In the genomic region with DNA sequence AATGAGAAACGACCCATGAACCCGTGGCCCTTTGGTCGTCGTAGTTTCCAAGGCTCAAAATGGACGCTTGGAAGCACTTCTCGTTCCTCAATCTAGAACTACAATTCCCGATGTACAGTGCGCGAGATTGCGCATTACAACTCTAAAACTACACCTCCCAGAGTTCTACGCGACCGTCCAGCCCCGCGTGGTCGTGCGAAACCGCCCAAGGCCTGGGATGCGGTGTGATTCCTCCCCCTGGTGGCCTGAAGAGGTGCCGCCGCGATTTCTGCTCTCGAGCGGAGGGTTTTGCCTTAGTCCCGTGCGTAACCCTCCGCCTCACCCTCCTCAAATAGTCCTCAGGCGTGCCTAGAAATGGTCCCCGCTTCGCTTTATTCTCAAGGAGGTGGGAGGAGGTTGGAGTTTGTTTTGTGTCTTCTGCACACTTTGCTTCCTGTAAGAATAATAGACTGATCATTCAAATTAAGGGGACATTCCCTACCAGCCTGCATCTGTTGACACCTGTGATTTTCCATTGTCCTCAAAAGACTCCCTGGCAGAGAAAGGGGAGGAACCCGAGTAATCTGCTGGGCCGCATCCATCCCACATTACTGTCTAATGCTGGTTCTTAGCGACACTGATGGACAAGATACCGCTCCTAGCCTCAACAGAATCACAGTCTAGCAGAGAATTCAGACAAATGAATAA, we compare ENCODE assay signal across 8 cellular contexts. TPM values are rescaled to one million over a fixed set of nuclear protein-coding genes. Genes with fewer than 3 reads are reported as not detected.
A peak's percentile ranks its signal among the peaks of the same experiment; 100 is the strongest.
DNase-seq lines count a peak whose midpoint lies in the region; ATAC-seq and TF ChIP-seq lines count a peak whose summit lies in the region.

No MANE protein-coding gene starts in this region.

- H3K27me3 Mint-ChIP-seq in activated CD4-positive, alpha-beta T cell treated with anti-CD3 and anti-CD28 coated beads, Interleukin-2, amount 10 ng/mL, durations not matched to agents 7 days and 5 days: peaks cover 2% of the 10 kb centered on the region
- H3K27me3 Mint-ChIP-seq in dendritic cell treated with granulocyte-macrophage colony-stimulating factor and Interleukin-4, amounts not matched to agents 40 ng/mL and 50 ng/mL, for 4 days: no peaks in the 10 kb centered on the region

- CTCF ChIA-PET in activated CD4-positive, alpha-beta T cell treated with anti-CD3 and anti-CD28 coated beads, Interleukin-2, amount 10 ng/mL, durations not matched to agents 7 days and 5 days (lab: Charles Lee): interaction anchor here (0.6 to 7.7 kb wide), 31 partner anchors 9 to 429 kb away, joined by 3 to 154 read pairs (median 4); partner anchors contain the start of genes MTFR1L and STMN1

- H3K9me3 ChIP-seq in BLaER1 (no peaks in the 10 kb centered on the region), left lung (no peaks in the 10 kb centered on the region)

- H3K36me3 Mint-ChIP-seq in activated CD4-positive, alpha-beta T cell treated with anti-CD3 and anti-CD28 coated beads, Interleukin-2, amount 10 ng/mL, durations not matched to agents 7 days and 5 days (ENCODE audit: low read depth): no peaks in the 10 kb centered on the region
- peaks cover 22% of the 10 kb centered on the region for H3K36me3 Mint-ChIP-seq in dendritic cell treated with granulocyte-macrophage colony-stimulating factor and Interleukin-4, amounts not matched to agents 40 ng/mL and 50 ng/mL, for 4 days (ENCODE audit: low read depth)

- peaks cover 24% of the 10 kb centered on the region for H3K4me1 Mint-ChIP-seq in activated CD4-positive, alpha-beta T cell treated with anti-CD3 and anti-CD28 coated beads, Interleukin-2, amount 10 ng/mL, durations not matched to agents 7 days and 5 days
- peaks cover 39% of the 10 kb centered on the region for H3K4me1 Mint-ChIP-seq in dendritic cell treated with granulocyte-macrophage colony-stimulating factor and Interleukin-4, amounts not matched to agents 40 ng/mL and 50 ng/mL, for 4 days (ENCODE audit: low read depth)

- H3K27ac ChIP-seq in BLaER1 (peak overlapping the region; percentile 93), left lung (peak overlapping the region; percentile 84 to 94)

- H3K9me3 Mint-ChIP-seq in activated CD4-positive, alpha-beta T cell treated with anti-CD3 and anti-CD28 coated beads, Interleukin-2, amount 10 ng/mL, durations not matched to agents 7 days and 5 days: no peaks in the 10 kb centered on the region
- H3K9me3 Mint-ChIP-seq in dendritic cell treated with granulocyte-macrophage colony-stimulating factor and Interleukin-4, amounts not matched to agents 40 ng/mL and 50 ng/mL, for 4 days: no peaks in the 10 kb centered on the region

- H3K9ac ChIP-seq in BLaER1: peak overlapping the region; percentile 87

- peak overlapping the region; percentile 96 for H3K27ac Mint-ChIP-seq in activated CD4-positive, alpha-beta T cell treated with anti-CD3 and anti-CD28 coated beads, Interleukin-2, amount 10 ng/mL, durations not matched to agents 7 days and 5 days
- H3K27ac Mint-ChIP-seq in dendritic cell treated with granulocyte-macrophage colony-stimulating factor and Interleukin-4, amounts not matched to agents 40 ng/mL and 50 ng/mL, for 4 days: peak overlapping the region; percentile 97

- peak overlapping the region; percentile 94 for H3K4me3 Mint-ChIP-seq in activated CD4-positive, alpha-beta T cell treated with anti-CD3 and anti-CD28 coated beads, Interleukin-2, amount 10 ng/mL, durations not matched to agents 7 days and 5 days
- peak overlapping the region; percentile 97 for H3K4me3 Mint-ChIP-seq in dendritic cell treated with granulocyte-macrophage colony-stimulating factor and Interleukin-4, amounts not matched to agents 40 ng/mL and 50 ng/mL, for 4 days

- intact Hi-C loops in dendritic cell treated with granulocyte-macrophage colony-stimulating factor and Interleukin-4, amounts not matched to agents 40 ng/mL and 50 ng/mL, for 4 days (cut with micrococcal nuclease): loop anchor here (1.0 to 5.0 kb wide), 3 partner anchors 93 to 176 kb away; no protein-coding TSS in a partner anchor
- intact Hi-C loops in left lung (cut with DNase I): loop anchor here in 1 of 2 donors (5.0 kb wide), 1 partner anchor 101 kb away; no protein-coding TSS in a partner anchor

- ATAC-seq in GM19324 (IDR thresholded peaks at IDR 0.05; ENCODE audit: low FRiP score, unreplicated experiment) (peak; percentile 95), HG03469 (IDR thresholded peaks at IDR 0.05; ENCODE audit: unreplicated experiment) (peak; percentile 88), left lung (peak; percentile 99)

- POLR2A ChIA-PET in activated CD4-positive, alpha-beta T cell treated with anti-CD3 and anti-CD28 coated beads, Interleukin-2, amount 10 ng/mL, durations not matched to agents 7 days and 5 days (lab: Charles Lee): interaction anchor here (0.6 to 1.9 kb wide), 3 partner anchors 10 to 102 kb away, joined by 3 to 10 read pairs (median 3); no protein-coding TSS in a partner anchor

- peak overlapping the region; percentile 88 for H3K4me2 ChIP-seq in BLaER1

- H3K36me3 ChIP-seq in BLaER1 (no peaks in the 10 kb centered on the region), left lung (no peaks in the 10 kb centered on the region)

- peaks cover 37% of the 10 kb centered on the region for H3K4me1 ChIP-seq in BLaER1
- H3K4me1 ChIP-seq in left lung: peaks cover 6 to 22% of the 10 kb centered on the region in 2 donors

- peak overlapping the region; percentile 75 for H3K4me3 ChIP-seq in BLaER1
- H3K4me3 ChIP-seq in left lung: peak overlapping the region; percentile 58 to 67

- DNase-seq in NCI-H526 (lab: John Stamatoyannopoulos, UW) (peak; percentile 98 to 99), left lung (peak; percentile 97)
- peak; percentile 98 for DNase-seq in activated CD4-positive, alpha-beta T cell treated with anti-CD3 and anti-CD28 coated beads, Interleukin-2, amount 10 ng/mL, durations not matched to agents 7 days and 5 days
- peak; percentile 95 for DNase-seq in stimulated activated CD4-positive, alpha-beta T cell treated with anti-CD3 and anti-CD28 coated beads, Interleukin-2, amount 100 ng/mL, for 48 hours

- no peaks in the 10 kb centered on the region for H4K20me1 ChIP-seq in BLaER1

- TF ChIP-seq CTCF in left lung (IDR thresholded peaks at IDR 0.05): peak; percentile 91 to 98

- H3K27me3 ChIP-seq in BLaER1 (no peaks in the 10 kb centered on the region), left lung (no peaks in the 10 kb centered on the region)

RNA-seq across cellular contexts. Expression of gene PAFAH2, which starts 0.4 kb away (rescaled TPM):
- total RNA-seq in activated CD4-positive, alpha-beta T cell treated with anti-CD3 and anti-CD28 coated beads, Interleukin-2, amount 10 ng/mL, durations not matched to agents 7 days and 5 days: 10 to 100 TPM; 10.1 to 11.9 TPM
- 10 to 100 TPM; 13.6 to 25.2 TPM for total RNA-seq in left lung

RNA-seq across cellular contexts. Expression of gene EXTL1, which starts 23.4 kb away (rescaled TPM):
- total RNA-seq in activated CD4-positive, alpha-beta T cell treated with anti-CD3 and anti-CD28 coated beads, Interleukin-2, amount 10 ng/mL, durations not matched to agents 7 days and 5 days: not detected
- 1 to 10 TPM in 1 of 2 donors, under 1 TPM in 1; 0.13 to 1.0 TPM for total RNA-seq in left lung

RNA-seq across cellular contexts. Expression of gene SLC30A2, which starts 47.7 kb away (rescaled TPM):
- not detected for total RNA-seq in activated CD4-positive, alpha-beta T cell treated with anti-CD3 and anti-CD28 coated beads, Interleukin-2, amount 10 ng/mL, durations not matched to agents 7 days and 5 days
- total RNA-seq in left lung: under 1 TPM in 1 of 2 donors, not detected in 1; 0.15 TPM

Comparison
In these comparisons a context has a peak if more than half of its experiments do, and no peak if none do; other contexts are left out.
1. Peak in every context shown above with its lines: DNase-seq, ATAC-seq, H3K4me3 ChIP-seq and H3K27ac ChIP-seq.